Comparison of ENCODE assay signal across 9 cellular contexts in genomic region chr2:70946832-70947442, GRCh38. TPM values are rescaled to one million over a fixed set of nuclear protein-coding genes. Genes with fewer than 3 reads are reported as not detected.
A peak's percentile ranks its signal among the peaks of the same experiment; 100 is the strongest.
DNase-seq lines count a peak whose midpoint lies in the region; ATAC-seq and TF ChIP-seq lines count a peak whose summit lies in the region.
"Had no signal": no experiment of that assay in that cellular context is flagged by ENCODE, and none has a peak within 500 bp of the region (broad histone marks: within the 10 kb centered on the region; RNA-seq: fewer than 3 reads in every experiment).

No MANE protein-coding gene starts in this region.

- BruUV-seq in A673 (replicated peaks; lab: Mats Ljungman, UMichigan): no TSS peak

- no peak overlapping the region for H3K27ac ChIP-seq in A673 (ENCODE audit: low read depth, low read length, poor library complexity, severe bottlenecking)
- no peak overlapping the region for H3K27ac ChIP-seq in VCaP

- intact Hi-C loops in A673 (cut with micrococcal nuclease; ENCODE audit: unreplicated experiment): loop anchor here (1.0 to 5.0 kb wide), 2 partner anchors 76 to 290 kb away; no protein-coding TSS in a partner anchor

- H3K36me3 ChIP-seq in A673 (ENCODE audit: insufficient read depth, low read length, poor library complexity, severe bottlenecking): no peaks in the 10 kb centered on the region

- no peaks in the 10 kb centered on the region for H3K4me1 ChIP-seq in A673 (ENCODE audit: insufficient read depth, low read length, poor library complexity, severe bottlenecking)

- no peak overlapping the region for H3K4me3 ChIP-seq in A673 (ENCODE audit: low read depth, low read length, poor library complexity, severe bottlenecking)

- no peak for ATAC-seq in GM18517 (IDR thresholded peaks at IDR 0.05; ENCODE audit: unreplicated experiment)

- no peaks in the 10 kb centered on the region for H3K9me3 ChIP-seq in A673 (ENCODE audit: low read depth, low read length, poor library complexity, severe bottlenecking)

- CTCF ChIA-PET in A673 (lab: Charles Lee): interaction anchor here (0.6 to 1.9 kb wide), 2 partner anchors 20 to 76 kb away, joined by 4 to 24 read pairs; no protein-coding TSS in a partner anchor

- peak; percentile 93 for TF ChIP-seq CTCF in A673 (conservative IDR thresholded peaks at IDR 0.05; ENCODE audit: low read depth, low read length)
- TF ChIP-seq CTCF in GM12873 (IDR thresholded peaks at IDR 0.05; ENCODE audit: insufficient read depth, low read depth, low read length, missing control alignments): peak; percentile 76
- peak; percentile 83 for TF ChIP-seq CTCF in VCaP (conservative IDR thresholded peaks at IDR 0.05)

- peak; percentile 72 for DNase-seq in A673 (ENCODE audit: low spot score)
- peak; percentile 47 for DNase-seq in NCI-H2171 (lab: John Stamatoyannopoulos, UW)
- peak; percentile 81 for DNase-seq in dermis blood vessel endothelial cell
- DNase-seq in medulla oblongata (ENCODE audit: extremely low spot score): peak; percentile 80
- peak; percentile 36 for DNase-seq in stromal cell of bone marrow (ENCODE audit: low read depth)

- H3K27me3 ChIP-seq in A673 (replicated peaks; ENCODE audit: insufficient read depth, low read depth, low read length, poor library complexity): no peaks in the 10 kb centered on the region

- POLR2A ChIA-PET in A673 (lab: Charles Lee; ENCODE audit: low non-redundant PET): no interaction called here

RNA-seq across cellular contexts. Expression of gene ATP6V1B1, which starts 11.2 kb away (rescaled TPM):
- 6.4 and 6.5 TPM in 2 replicates for total RNA-seq in A673 (2021)
- total RNA-seq in dermis blood vessel endothelial cell: not detected in 2 replicates
- total RNA-seq: glomerular endothelial cell had no signal

RNA-seq across cellular contexts. Expression of gene ANKRD53, which starts 31.5 kb away (rescaled TPM):
- 0.50 and 0.64 TPM in 2 replicates for total RNA-seq in A673 (2021)
- 0.51 and 0.74 TPM in 2 replicates for total RNA-seq in dermis blood vessel endothelial cell

RNA-seq across cellular contexts. Expression of gene VAX2, which starts 46.6 kb away (rescaled TPM):
- total RNA-seq in A673 (2021): 8.2 and 11.6 TPM in 2 replicates
- total RNA-seq in dermis blood vessel endothelial cell: 0.17 TPM in 1 of 2 replicates, not detected in the other

RNA-seq across cellular contexts. Expression of gene TEX261, which starts 47.7 kb away (rescaled TPM):
- total RNA-seq in A673 (2021): 52.6 and 60.9 TPM in 2 replicates
- total RNA-seq in dermis blood vessel endothelial cell: 38.8 and 64.5 TPM in 2 replicates
